Comparison of ENCODE assay signal across 29 cellular contexts in genomic region chr14:94875256-94875655, GRCh38.
"Had no signal": no experiment of that assay in that cellular context is flagged by ENCODE, and none has a peak within 500 bp of the region (broad histone marks: within the 10 kb centered on the region; RNA-seq: fewer than 3 reads in every experiment).

No MANE protein-coding gene starts in this region.

- H3K4me1 Mint-ChIP-seq: stimulated activated effector memory CD8-positive, alpha-beta T cell treated with anti-CD3 and anti-CD28 coated beads, Interleukin-12 subunit alpha, Interleukin-12 subunit beta, amount 100 ng/mL, for 72 hours; stimulated activated memory B cell treated with anti-CD40 and anti-IgM and Interleukin-4, amounts not matched to agents 10 μg/mL and 1 μg/mL and 100 μg/mL, for 72 hours; stimulated activated naive B cell treated with anti-CD40 and anti-IgM and Interleukin-4, amounts not matched to agents 10 μg/mL and 1 μg/mL and 100 μg/mL, for 72 hours; stimulated activated naive CD8-positive, alpha-beta T cell treated with anti-CD3 and anti-CD28 coated beads, Interleukin-15, amount 100 ng/mL, for 72 hours had no signal

- FAIRE-seq: urothelium cell line had no signal

- H3K27ac ChIP-seq: stomach, suprapubic skin, testis, thoracic aorta, thyroid gland, tibial artery, tibial nerve, transverse colon, upper lobe of left lung, upper lobe of right lung, uterus, vagina had no signal

- H3K36me3 ChIP-seq: stomach, suprapubic skin, thoracic aorta, thyroid gland, tibial artery, tibial nerve, transverse colon, upper lobe of left lung, upper lobe of right lung, uterus, vagina had no signal

- H3K36me3 Mint-ChIP-seq: stimulated activated effector memory CD8-positive, alpha-beta T cell treated with anti-CD3 and anti-CD28 coated beads, Interleukin-12 subunit alpha, Interleukin-12 subunit beta, amount 100 ng/mL, for 72 hours; stimulated activated memory B cell treated with anti-CD40 and anti-IgM and Interleukin-4, amounts not matched to agents 10 μg/mL and 1 μg/mL and 100 μg/mL, for 72 hours; stimulated activated naive B cell treated with anti-CD40 and anti-IgM and Interleukin-4, amounts not matched to agents 10 μg/mL and 1 μg/mL and 100 μg/mL, for 72 hours; type B pancreatic cell had no signal

- H3K27ac Mint-ChIP-seq: stimulated activated effector memory CD8-positive, alpha-beta T cell treated with anti-CD3 and anti-CD28 coated beads, Interleukin-12 subunit alpha, Interleukin-12 subunit beta, amount 100 ng/mL, for 72 hours; stimulated activated memory B cell treated with anti-CD40 and anti-IgM and Interleukin-4, amounts not matched to agents 10 μg/mL and 1 μg/mL and 100 μg/mL, for 72 hours; stimulated activated naive B cell treated with anti-CD40 and anti-IgM and Interleukin-4, amounts not matched to agents 10 μg/mL and 1 μg/mL and 100 μg/mL, for 72 hours; stimulated activated naive CD8-positive, alpha-beta T cell treated with anti-CD3 and anti-CD28 coated beads, Interleukin-15, amount 100 ng/mL, for 72 hours; stimulated activated naive CD8-positive, alpha-beta T cell treated with anti-CD3 and anti-CD28 coated beads, Interleukin-15, Interleukin-2, amounts not matched to agents 100 ng/mL and 50 ng/mL, for 24 hours; type B pancreatic cell had no signal

- ATAC-seq: stimulated activated effector memory CD8-positive, alpha-beta T cell treated with anti-CD3 and anti-CD28 coated beads, Interleukin-12 subunit alpha, Interleukin-12 subunit beta, amount 100 ng/mL, for 72 hours; stimulated activated memory B cell treated with anti-CD40 and anti-IgM and Interleukin-4, amounts not matched to agents 10 μg/mL and 1 μg/mL and 100 μg/mL, for 72 hours; stimulated activated naive B cell treated with anti-CD40 and anti-IgM and Interleukin-4, amounts not matched to agents 10 μg/mL and 1 μg/mL and 100 μg/mL, for 72 hours; stimulated activated naive CD8-positive, alpha-beta T cell treated with anti-CD3 and anti-CD28 coated beads, Interleukin-15, amount 100 ng/mL, for 72 hours; stimulated activated naive CD8-positive, alpha-beta T cell treated with anti-CD3 and anti-CD28 coated beads, Interleukin-15, Interleukin-2, amounts not matched to agents 100 U/mL and 50 U/mL, for 24 hours; upper lobe of right lung had no signal

- DNase-seq: stimulated activated CD4-positive, alpha-beta T cell treated with anti-CD3 and anti-CD28 coated beads, Interleukin-2, amount 100 ng/mL, for 48 hours; stimulated activated CD4-positive, alpha-beta T cell treated with anti-CD3 and anti-CD28 coated beads, Interleukin-4, amount 100 ng/mL, for 1 hour; stimulated activated CD4-positive, alpha-beta T cell treated with anti-CD3 and anti-CD28 coated beads, Interleukin-4, amount 100 ng/mL, for 24 hours; stimulated activated CD4-positive, alpha-beta T cell treated with anti-CD3 and anti-CD28 coated beads, Interleukin-4, amount 100 ng/mL, for 4 hours; stimulated activated CD8-positive, alpha-beta memory T cell treated with anti-CD3 and anti-CD28 coated beads, Interleukin-4, amount 100 ng/mL, for 48 hours; stimulated activated naive B cell treated with anti-CD40 and anti-IgM and Interleukin-4, amounts not matched to agents 10 μg/mL and 1 μg/mL and 100 μg/mL, for 72 hours; stimulated activated naive CD4-positive, alpha-beta T cell; stimulated activated naive CD4-positive, alpha-beta T cell treated with Interleukin-2 at 50 U/mL for 16 hours; stimulated activated naive CD8-positive, alpha-beta T cell treated with anti-CD3 and anti-CD28 coated beads, Interleukin-15, amount 100 ng/mL, for 72 hours; stimulated activated naive CD8-positive, alpha-beta T cell treated with anti-CD3 and anti-CD28 coated beads, Interleukin-15, Interleukin-2, amounts not matched to agents 100 U/mL and 50 U/mL, for 24 hours; stomach; substantia nigra; testis; thyroid gland; tibial artery; transverse colon; trophoblast cell; upper lobe of left lung; upper lobe of right lung; uterus had no signal

- H3K4me3 Mint-ChIP-seq: stimulated activated effector memory CD8-positive, alpha-beta T cell treated with anti-CD3 and anti-CD28 coated beads, Interleukin-12 subunit alpha, Interleukin-12 subunit beta, amount 100 ng/mL, for 72 hours; stimulated activated memory B cell treated with anti-CD40 and anti-IgM and Interleukin-4, amounts not matched to agents 10 μg/mL and 1 μg/mL and 100 μg/mL, for 72 hours; stimulated activated naive B cell treated with anti-CD40 and anti-IgM and Interleukin-4, amounts not matched to agents 10 μg/mL and 1 μg/mL and 100 μg/mL, for 72 hours; stimulated activated naive CD8-positive, alpha-beta T cell treated with anti-CD3 and anti-CD28 coated beads, Interleukin-15, amount 100 ng/mL, for 72 hours; stimulated activated naive CD8-positive, alpha-beta T cell treated with anti-CD3 and anti-CD28 coated beads, Interleukin-15, Interleukin-2, amounts not matched to agents 100 ng/mL and 50 ng/mL, for 24 hours; type B pancreatic cell had no signal

- H3K9me3 ChIP-seq: stomach, suprapubic skin, testis, thoracic aorta, thyroid gland, tibial artery, tibial nerve, transverse colon, upper lobe of left lung, upper lobe of right lung, uterus, vagina had no signal

- H3K4me1 ChIP-seq: stomach, suprapubic skin, testis, thyroid gland, tibial artery, tibial nerve, transverse colon, upper lobe of left lung, upper lobe of right lung, uterus, vagina had no signal

- H3K4me3 ChIP-seq: stomach, suprapubic skin, testis, thoracic aorta, thyroid gland, tibial artery, tibial nerve, transverse colon, upper lobe of left lung, upper lobe of right lung, uterus, vagina had no signal

- H3K27me3 ChIP-seq: testis, thyroid gland, tibial nerve, upper lobe of left lung, uterus, vagina had no signal

- H3K27me3 Mint-ChIP-seq: stimulated activated memory B cell treated with anti-CD40 and anti-IgM and Interleukin-4, amounts not matched to agents 10 μg/mL and 1 μg/mL and 100 μg/mL, for 72 hours had no signal

- H3K9me3 Mint-ChIP-seq: stimulated activated effector memory CD8-positive, alpha-beta T cell treated with anti-CD3 and anti-CD28 coated beads, Interleukin-12 subunit alpha, Interleukin-12 subunit beta, amount 100 ng/mL, for 72 hours; stimulated activated memory B cell treated with anti-CD40 and anti-IgM and Interleukin-4, amounts not matched to agents 10 μg/mL and 1 μg/mL and 100 μg/mL, for 72 hours; stimulated activated naive B cell treated with anti-CD40 and anti-IgM and Interleukin-4, amounts not matched to agents 10 μg/mL and 1 μg/mL and 100 μg/mL, for 72 hours; stimulated activated naive CD8-positive, alpha-beta T cell treated with anti-CD3 and anti-CD28 coated beads, Interleukin-15, amount 100 ng/mL, for 72 hours; stimulated activated naive CD8-positive, alpha-beta T cell treated with anti-CD3 and anti-CD28 coated beads, Interleukin-15, Interleukin-2, amounts not matched to agents 100 ng/mL and 50 ng/mL, for 24 hours; type B pancreatic cell had no signal
